Comparison of ENCODE assay signal across 16 cellular contexts in the genomic region with DNA sequence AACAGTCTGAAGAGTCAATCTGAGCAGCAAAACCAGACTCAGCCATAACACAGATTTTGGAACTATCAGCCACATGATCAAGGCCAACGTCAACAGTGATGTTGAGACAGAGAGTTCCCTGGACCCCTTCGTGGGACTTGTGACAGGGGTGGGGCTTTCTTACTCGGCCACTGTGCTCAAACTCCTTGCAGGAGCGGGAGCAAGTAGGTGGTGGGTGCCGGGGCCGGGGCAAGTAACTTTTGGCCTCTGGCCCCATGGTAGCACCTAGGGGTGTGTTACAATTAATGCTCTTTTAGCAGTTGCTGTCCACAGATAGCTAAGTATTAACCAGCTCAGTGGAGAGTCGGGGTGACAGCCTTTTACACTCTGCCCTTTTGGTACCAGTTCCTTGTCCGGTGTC.
DNase-seq lines count a peak whose midpoint lies in the region; ATAC-seq and TF ChIP-seq lines count a peak whose summit lies in the region.
"Had no signal": no experiment of that assay in that cellular context is flagged by ENCODE, and none has a peak within 500 bp of the region (broad histone marks: within the 10 kb centered on the region; RNA-seq: fewer than 3 reads in every experiment).

No MANE protein-coding gene starts in this region.

- DNase-seq in Right ventricle myocardium inferior (ENCODE audit: missing footprints) = peak; percentile 53
- no peak for DNase-seq in left ventricle myocardium inferior
- DNase-seq in neuronal stem cell (ENCODE audit: low spot score) = no peak
- no peak for DNase-seq in NCI-H345 treated with DMSO at 0.1 percent for 48 hours (lab: John Stamatoyannopoulos, UW; ENCODE audit: unreplicated experiment)
- DNase-seq: AML-193; Caco-2; Calu3; CD4-positive, alpha-beta T cell; CD8-positive, alpha-beta T cell; DMS79 treated with DMSO at 0.1 percent for 48 hours; GF-D8 had no signal

- H3K27me3 ChIP-seq in left ventricle myocardium inferior (ENCODE audit: low read depth) (no peaks in the 10 kb centered on the region), neuronal stem cell (ENCODE audit: control insufficient read depth in 3 of 3, insufficient read depth in 3 of 3, low read depth in 1 of 3, low read length in 3 of 3) (no peaks in the 10 kb centered on the region)
- H3K27me3 ChIP-seq: BLaER1 treated with 17β-estradiol and CSF1 and Interleukin-3, amounts not matched to agents 10 nM and 100 nM had no signal

- no CpG with 5 or more reads among the region's 8 CpGs for WGBS in neuronal stem cell (ENCODE audit: extremely low coverage in 2 of 2, insufficient read length in 2 of 2, insufficient replicate concordance in 1 of 2), 2 donors

- no peak overlapping the region for H3K4me2 ChIP-seq in neuronal stem cell (ENCODE audit: insufficient read depth, low read length, poor library complexity, severe bottlenecking)
- H3K4me2 ChIP-seq: A549; BLaER1 treated with 17β-estradiol and CSF1 and Interleukin-3, amounts not matched to agents 10 nM and 100 nM had no signal

- H2BK120ac ChIP-seq in neuronal stem cell (ENCODE audit: low read depth, low read length) = no peak overlapping the region

- H3K36me3 ChIP-seq in left ventricle myocardium inferior (no peaks in the 10 kb centered on the region), neuronal stem cell (replicated peaks in 1 of 2; ENCODE audit: control insufficient read depth in 2 of 2, insufficient read depth in 2 of 2, low read length in 2 of 2) (no peaks in the 10 kb centered on the region)
- H3K36me3 ChIP-seq: BLaER1 treated with 17β-estradiol and CSF1 and Interleukin-3, amounts not matched to agents 10 nM and 100 nM had no signal

- no peak overlapping the region for H4K91ac ChIP-seq in neuronal stem cell (ENCODE audit: low read depth, low read length, poor library complexity)

- no peak overlapping the region for H2AFZ ChIP-seq in neuronal stem cell (ENCODE audit: low read length)

- no peak overlapping the region for H3K9ac ChIP-seq in neuronal stem cell (ENCODE audit: low read depth, low read length, poor library complexity)
- H3K9ac ChIP-seq: BLaER1 treated with 17β-estradiol and CSF1 and Interleukin-3, amounts not matched to agents 10 nM and 100 nM had no signal

- H3K4me1 ChIP-seq in left ventricle myocardium inferior = peaks cover 1% of the 10 kb centered on the region
- H3K4me1 ChIP-seq in neuronal stem cell (ENCODE audit: control insufficient read depth in 2 of 2, insufficient read depth in 1 of 2, low read depth in 1 of 2, low read length in 2 of 2) = no peaks in the 10 kb centered on the region
- H3K4me1 ChIP-seq: A549; BLaER1 treated with 17β-estradiol and CSF1 and Interleukin-3, amounts not matched to agents 10 nM and 100 nM; Caco-2 had no signal

- intact Hi-C loops in Right ventricle myocardium inferior (cut with DNase I) (no loop called here), left ventricle myocardium inferior (cut with micrococcal nuclease) (no loop called here)

- no peak overlapping the region for H4K8ac ChIP-seq in neuronal stem cell (ENCODE audit: low read depth, low read length)

- H3K9me3 ChIP-seq in left ventricle myocardium inferior (replicated peaks) = no peaks in the 10 kb centered on the region
- peaks cover 0 to 7% of the 10 kb centered on the region in 2 donors for H3K9me3 ChIP-seq in neuronal stem cell (replicated peaks in 1 of 2; ENCODE audit: control insufficient read depth in 2 of 2, insufficient read depth in 1 of 2, low read depth in 1 of 2, low read length in 2 of 2)
- H3K9me3 ChIP-seq: A549; BLaER1 treated with 17β-estradiol and CSF1 and Interleukin-3, amounts not matched to agents 10 nM and 100 nM; Caco-2 had no signal

- no peak overlapping the region for H3K18ac ChIP-seq in neuronal stem cell (ENCODE audit: low read length)

- no peak overlapping the region for H3K23ac ChIP-seq in neuronal stem cell (ENCODE audit: low read depth, low read length, poor library complexity)

- no peak for TF ChIP-seq CTCF in left ventricle myocardium inferior (IDR thresholded peaks at IDR 0.05; ENCODE audit: borderline replicate concordance)

- no peaks in the 10 kb centered on the region for H3K79me1 ChIP-seq in neuronal stem cell (ENCODE audit: low read depth, low read length)

- H3K4me3 ChIP-seq in left ventricle myocardium inferior = no peak overlapping the region
- no peak overlapping the region for H3K4me3 ChIP-seq in neuronal stem cell (ENCODE audit: low read length in 2 of 2)
- H3K4me3 ChIP-seq: A549; BLaER1 treated with 17β-estradiol and CSF1 and Interleukin-3, amounts not matched to agents 10 nM and 100 nM had no signal

- H2BK12ac ChIP-seq in neuronal stem cell (ENCODE audit: low read length) = no peak overlapping the region

- ATAC-seq in Right ventricle myocardium inferior (no peak), GM21381 (IDR thresholded peaks at IDR 0.05; ENCODE audit: unreplicated experiment) (no peak)
- ATAC-seq: A549; CD8-positive, alpha-beta T cell had no signal

- no peak overlapping the region for H2BK5ac ChIP-seq in neuronal stem cell (ENCODE audit: low read length)

- H3K27ac ChIP-seq in left ventricle myocardium inferior (replicated peaks) = no peak overlapping the region
- H3K27ac ChIP-seq in neuronal stem cell (replicated peaks; ENCODE audit: low read length) = no peak overlapping the region
- H3K27ac ChIP-seq: 22Rv1; A549; BLaER1 treated with 17β-estradiol and CSF1 and Interleukin-3, amounts not matched to agents 10 nM and 100 nM; C4-2B had no signal

- H2BK15ac ChIP-seq in neuronal stem cell (ENCODE audit: low read length) = peak overlapping the region; percentile 16

- H3K4ac ChIP-seq in neuronal stem cell (ENCODE audit: low read length) = no peak overlapping the region

- H3K14ac ChIP-seq in neuronal stem cell (ENCODE audit: low read length) = no peak overlapping the region

- H2AK5ac ChIP-seq in neuronal stem cell (ENCODE audit: low read depth, low read length) = no peak overlapping the region
